In the genomic region with DNA sequence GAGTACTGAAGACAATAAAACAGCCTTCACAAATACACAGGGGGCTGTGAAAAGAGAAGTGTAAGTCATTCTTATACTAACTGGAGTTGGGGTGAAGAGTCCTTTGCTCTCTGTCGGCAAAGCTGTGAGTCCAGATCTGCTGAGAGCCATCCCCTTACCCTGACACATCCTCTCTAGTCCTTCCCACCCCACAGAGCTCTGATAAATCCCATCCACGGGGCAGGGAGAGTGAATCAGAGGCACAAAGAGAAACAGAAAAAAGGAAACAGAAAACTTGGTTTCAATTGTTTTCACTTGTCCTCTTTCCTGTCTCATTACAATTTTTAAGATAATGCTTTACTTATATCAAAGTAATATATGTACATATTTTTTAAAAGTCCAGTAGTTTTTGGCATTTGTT, we compare ENCODE assay signal across 1 cellular context.
TF ChIP-seq lines count a peak whose summit lies in the region.

No MANE protein-coding gene starts in this region.

TF ChIP-seq in K562, 482 proteins besides CTCF, POLR2A, EP300 and RAD21:
- TF ChIP-seq XRCC3 (IDR thresholded peaks at IDR 0.05): no peak
- TF ChIP-seq, protein P1, sequence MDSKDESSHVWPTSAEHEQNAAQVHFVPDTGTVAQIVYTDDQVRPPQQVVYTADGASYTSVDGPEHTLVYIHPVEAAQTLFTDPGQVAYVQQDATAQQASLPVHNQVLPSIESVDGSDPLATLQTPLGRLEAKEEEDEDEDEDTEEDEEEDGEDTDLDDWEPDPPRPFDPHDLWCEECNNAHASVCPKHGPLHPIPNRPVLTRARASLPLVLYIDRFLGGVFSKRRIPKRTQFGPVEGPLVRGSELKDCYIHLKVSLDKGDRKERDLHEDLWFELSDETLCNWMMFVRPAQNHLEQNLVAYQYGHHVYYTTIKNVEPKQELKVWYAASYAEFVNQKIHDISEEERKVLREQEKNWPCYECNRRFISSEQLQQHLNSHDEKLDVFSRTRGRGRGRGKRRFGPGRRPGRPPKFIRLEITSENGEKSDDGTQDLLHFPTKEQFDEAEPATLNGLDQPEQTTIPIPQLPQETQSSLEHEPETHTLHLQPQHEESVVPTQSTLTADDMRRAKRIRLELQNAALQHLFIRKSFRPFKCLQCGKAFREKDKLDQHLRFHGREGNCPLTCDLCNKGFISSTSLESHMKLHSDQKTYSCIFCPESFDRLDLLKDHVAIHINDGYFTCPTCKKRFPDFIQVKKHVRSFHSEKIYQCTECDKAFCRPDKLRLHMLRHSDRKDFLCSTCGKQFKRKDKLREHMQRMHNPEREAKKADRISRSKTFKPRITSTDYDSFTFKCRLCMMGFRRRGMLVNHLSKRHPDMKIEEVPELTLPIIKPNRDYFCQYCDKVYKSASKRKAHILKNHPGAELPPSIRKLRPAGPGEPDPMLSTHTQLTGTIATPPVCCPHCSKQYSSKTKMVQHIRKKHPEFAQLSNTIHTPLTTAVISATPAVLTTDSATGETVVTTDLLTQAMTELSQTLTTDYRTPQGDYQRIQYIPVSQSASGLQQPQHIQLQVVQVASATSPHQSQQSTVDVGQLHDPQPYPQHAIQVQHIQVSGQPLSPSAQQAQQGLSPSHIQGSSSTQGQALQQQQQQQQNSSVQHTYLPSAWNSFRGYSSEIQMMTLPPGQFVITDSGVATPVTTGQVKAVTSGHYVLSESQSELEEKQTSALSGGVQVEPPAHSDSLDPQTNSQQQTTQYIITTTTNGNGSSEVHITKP (IDR thresholded peaks at IDR 0.05; ENCODE audit: partially characterized antibody): peak; percentile 37
- TF ChIP-seq SRSF3 (IDR thresholded peaks at IDR 0.05; ENCODE audit: insufficient read depth, low read length): no peak
- TF ChIP-seq, protein P2, sequence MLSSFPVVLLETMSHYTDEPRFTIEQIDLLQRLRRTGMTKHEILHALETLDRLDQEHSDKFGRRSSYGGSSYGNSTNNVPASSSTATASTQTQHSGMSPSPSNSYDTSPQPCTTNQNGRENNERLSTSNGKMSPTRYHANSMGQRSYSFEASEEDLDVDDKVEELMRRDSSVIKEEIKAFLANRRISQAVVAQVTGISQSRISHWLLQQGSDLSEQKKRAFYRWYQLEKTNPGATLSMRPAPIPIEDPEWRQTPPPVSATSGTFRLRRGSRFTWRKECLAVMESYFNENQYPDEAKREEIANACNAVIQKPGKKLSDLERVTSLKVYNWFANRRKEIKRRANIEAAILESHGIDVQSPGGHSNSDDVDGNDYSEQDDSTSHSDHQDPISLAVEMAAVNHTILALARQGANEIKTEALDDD (IDR thresholded peaks at IDR 0.05): 0 out of 2 replicates have a peak, but pooled peaks have one; percentile 19
- no peak for TF ChIP-seq ZNF24 (IDR thresholded peaks at IDR 0.05)
- no peak for TF ChIP-seq BRD9 (IDR thresholded peaks at IDR 0.05; ENCODE audit: low read depth, partially characterized antibody)
